24 cellular contexts compared by ENCODE assay signal in the genomic region with DNA sequence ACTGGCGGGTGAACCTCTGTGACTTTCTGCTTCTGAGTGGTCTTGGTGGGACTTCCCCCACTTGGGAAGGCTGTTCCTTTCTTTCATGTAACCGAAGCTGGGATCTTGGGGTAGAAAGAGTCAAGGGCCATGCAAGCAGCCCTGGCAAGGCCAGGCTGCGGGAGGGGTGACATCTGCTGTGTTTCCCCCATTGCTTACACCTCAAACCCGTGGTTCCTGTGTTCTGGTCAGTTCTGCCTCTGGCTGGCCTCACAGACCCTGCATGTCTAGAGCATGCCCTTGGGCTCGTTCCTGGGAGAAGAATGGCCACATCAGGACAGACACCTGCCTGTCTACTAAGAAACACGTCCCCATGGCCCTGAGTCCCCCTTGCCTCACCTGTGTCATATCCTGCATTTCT.
"Had no signal": no experiment of that assay in that cellular context is flagged by ENCODE, and none has a peak within 500 bp of the region (broad histone marks: within the 10 kb centered on the region; RNA-seq: fewer than 3 reads in every experiment).

No MANE protein-coding gene starts in this region.

- H3K4me1 Mint-ChIP-seq: naive thymus-derived CD4-positive, alpha-beta T cell had no signal

- H3K9me3 ChIP-seq: colonic mucosa had no signal

- ATAC-seq: effector memory CD8-positive, alpha-beta T cell; esophagus mucosa; gastrocnemius medialis; heart right ventricle; left cardiac atrium; left lung; left ventricle myocardium superior; lower lobe of right lung; naive thymus-derived CD4-positive, alpha-beta T cell had no signal

- H3K27ac ChIP-seq: colonic mucosa, epithelial cell of prostate, esophagus squamous epithelium, gastrocnemius medialis, heart right ventricle, left lung, lower lobe of right lung had no signal

- H3K27ac Mint-ChIP-seq: dendritic cell treated with granulocyte-macrophage colony-stimulating factor and Interleukin-4, amounts not matched to agents 40 ng/mL and 50 ng/mL, for 4 days; endodermal cell; naive thymus-derived CD4-positive, alpha-beta T cell had no signal

- H3K36me3 ChIP-seq: colonic mucosa, esophagus squamous epithelium, gastrocnemius medialis, heart right ventricle, left lung, lower lobe of right lung had no signal

- H3K9me3 Mint-ChIP-seq: effector memory CD8-positive, alpha-beta T cell had no signal

- H3K27me3 ChIP-seq: colonic mucosa, esophagus squamous epithelium, gastrocnemius medialis, heart right ventricle, left lung had no signal

- H3K4me3 ChIP-seq: colonic mucosa, esophagus squamous epithelium, gastrocnemius medialis, heart right ventricle, left lung, lower lobe of right lung had no signal

- H3K4me3 Mint-ChIP-seq: dendritic cell treated with granulocyte-macrophage colony-stimulating factor and Interleukin-4, amounts not matched to agents 40 ng/mL and 50 ng/mL, for 4 days; effector memory CD8-positive, alpha-beta T cell; endodermal cell; naive thymus-derived CD4-positive, alpha-beta T cell had no signal

- DNase-seq: colonic mucosa; cortex of kidney; effector CD8-positive, alpha-beta T cell; effector memory CD8-positive, alpha-beta T cell; erythroblast; esophagus squamous epithelium; foreskin fibroblast; foreskin melanocyte; gastrocnemius medialis; glutamatergic neuron; head of caudate nucleus; heart right ventricle; hippocampal formation; left cardiac atrium; left lung; left ventricle myocardium superior; lower lobe of right lung; mesenchymal stem cell; midbrain; naive thymus-derived CD4-positive, alpha-beta T cell had no signal

- H3K4me1 ChIP-seq: colonic mucosa, esophagus squamous epithelium, heart right ventricle, left lung, lower lobe of right lung had no signal
